ENCODE assay signal across 8 cellular contexts in the genomic region with DNA sequence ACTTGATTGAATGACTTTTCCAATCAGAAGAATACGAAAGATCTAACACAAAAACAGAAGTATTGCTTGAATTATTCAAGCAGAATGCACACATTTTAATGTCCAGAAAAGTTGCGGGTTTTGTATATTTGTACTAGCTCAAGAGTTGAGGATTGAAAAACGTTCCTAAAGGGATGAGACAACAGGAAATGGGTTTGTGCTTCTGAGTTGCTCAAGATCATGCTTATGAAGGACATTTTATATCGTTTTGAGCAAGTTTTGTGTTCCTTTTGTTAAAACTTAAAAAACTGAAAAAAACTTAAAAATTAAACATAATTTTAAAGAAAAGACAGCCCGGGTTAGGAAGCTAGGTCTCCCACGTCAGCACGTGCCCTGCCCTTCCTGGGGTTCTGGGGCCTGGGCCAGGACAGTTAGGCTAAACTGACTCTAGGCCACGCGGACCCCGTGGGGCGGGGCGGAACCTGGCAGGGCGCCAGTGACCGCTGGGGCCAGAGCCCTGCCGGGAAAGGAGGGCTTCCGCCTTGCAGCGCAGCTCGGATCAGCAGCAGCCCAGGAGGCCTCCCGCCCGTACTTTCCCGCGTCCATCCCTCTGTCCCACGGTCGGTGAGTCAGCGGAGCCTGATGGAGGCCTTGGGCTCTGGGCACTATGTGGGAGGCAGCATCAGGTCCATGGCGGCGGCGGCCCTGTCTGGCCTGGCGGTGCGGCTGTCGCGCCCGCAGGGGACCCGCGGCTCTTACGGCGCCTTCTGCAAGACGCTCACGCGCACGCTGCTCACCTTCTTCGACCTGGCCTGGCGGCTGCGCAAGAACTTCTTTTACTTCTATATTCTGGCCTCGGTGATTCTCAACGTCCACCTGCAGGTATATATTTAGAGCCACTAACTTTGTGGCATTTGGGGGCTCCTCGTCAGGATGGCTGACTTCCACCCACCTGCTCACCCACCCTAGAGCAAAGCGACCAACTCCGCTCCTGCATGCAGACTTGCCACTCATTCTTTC. TPM values are rescaled to one million over a fixed set of nuclear protein-coding genes. Genes with fewer than 3 reads are reported as not detected.
DNase-seq lines count a peak whose midpoint lies in the region; ATAC-seq and TF ChIP-seq lines count a peak whose summit lies in the region.

A gene (plus strand): TSS at position 517 of the 999 bp plus-strand sequence. CDS start 105 bp downstream, at position 622.

- H3K9me3 ChIP-seq in MG63 (no peaks in the 10 kb centered on the region), tibial artery (no peaks in the 10 kb centered on the region)

- H3K36me3 ChIP-seq in MG63 (no peaks in the 10 kb centered on the region; the same call in 1 of the 2 replicates), tibial artery (no peaks in the 10 kb centered on the region)

- H3K27ac ChIP-seq in tibial artery: peak within 1 kb of the TSS; percentile 53 to 79

- H3K4me1 Mint-ChIP-seq in natural killer cell treated with Interleukin-12 subunit alpha and Interleukin-12 subunit beta and Interleukin-15 and Interleukin-18, amount 100 ng/mL, for 72 hours (ENCODE audit: low read depth in 2 of 2): peaks cover 3 to 9% of the 10 kb centered on the region in 2 donors

- DNase-seq in AG04449 (ENCODE audit: low read depth, low spot score) (no peak), MG63 (peak; percentile 88), fibroblast of villous mesenchyme (ENCODE audit: low read depth) (peak; percentile 81), tibial artery (peak; percentile 73 to 88)
- peak; percentile 48 to 58 for DNase-seq in activated T-cell treated with anti-CD3 and anti-CD28 coated beads, Interleukin-2, amount 50 U/mL, for 48 hours
- peak; percentile 73 for DNase-seq in natural killer cell treated with Interleukin-12 subunit alpha and Interleukin-12 subunit beta and Interleukin-15 and Interleukin-18, amount 100 ng/mL, for 72 hours (ENCODE audit: low spot score)

- H3K27me3 Mint-ChIP-seq in natural killer cell treated with Interleukin-12 subunit alpha and Interleukin-12 subunit beta and Interleukin-15 and Interleukin-18, amount 100 ng/mL, for 72 hours: peaks cover 19 to 20% of the 10 kb centered on the region in 2 donors

- H3K4me1 ChIP-seq in tibial artery: peaks cover 0 to 16% (median 0%) of the 10 kb centered on the region in 4 donors

- no peaks in the 10 kb centered on the region for H3K36me3 Mint-ChIP-seq in natural killer cell treated with Interleukin-12 subunit alpha and Interleukin-12 subunit beta and Interleukin-15 and Interleukin-18, amount 100 ng/mL, for 72 hours

- intact Hi-C loops in tibial artery (cut with DNase I; ENCODE audit: low total_unique reads): no loop called here

- no peaks in the 10 kb centered on the region for H3K9me3 Mint-ChIP-seq in natural killer cell treated with Interleukin-12 subunit alpha and Interleukin-12 subunit beta and Interleukin-15 and Interleukin-18, amount 100 ng/mL, for 72 hours

- H3K4me3 Mint-ChIP-seq in natural killer cell treated with Interleukin-12 subunit alpha and Interleukin-12 subunit beta and Interleukin-15 and Interleukin-18, amount 100 ng/mL, for 72 hours: peak within 1 kb of the TSS; percentile 71

- TF ChIP-seq CTCF in AG04449 (IDR thresholded peaks at IDR 0.05; ENCODE audit: insufficient read depth, low read length, missing control alignments): no peak
- TF ChIP-seq CTCF in fibroblast of villous mesenchyme (IDR thresholded peaks at IDR 0.05; ENCODE audit: insufficient read depth, low read depth, low read length): no peak
- TF ChIP-seq CTCF in tibial artery (IDR thresholded peaks at IDR 0.05): no peak

- H3K4me3 ChIP-seq in AG04449 (ENCODE audit: low read depth, low read length) (peak within 1 kb of the TSS; percentile 48), MG63 (peak within 1 kb of the TSS; percentile 55), fibroblast of villous mesenchyme (ENCODE audit: low read depth, low read length) (peak within 1 kb of the TSS; percentile 57), tibial artery (peak within 1 kb of the TSS; percentile 63 to 64)

- peak; percentile 63 for ATAC-seq in GM18909 (IDR thresholded peaks at IDR 0.05; ENCODE audit: poor library complexity, unreplicated experiment)
- ATAC-seq in natural killer cell treated with Interleukin-12 subunit alpha and Interleukin-12 subunit beta and Interleukin-15 and Interleukin-18, amount 100 ng/mL, for 72 hours: peak; percentile 80 to 96
- ATAC-seq in HG02970 (IDR thresholded peaks at IDR 0.05; ENCODE audit: low FRiP score, unreplicated experiment): no peak

- H3K27me3 ChIP-seq in MG63: no peaks in the 10 kb centered on the region
- no peaks in the 10 kb centered on the region for H3K27me3 ChIP-seq in tibial artery

- POLR2A ChIA-PET in AG04449 (lab: Yijun Ruan, JAX): no interaction called here

- CTCF ChIA-PET in AG04449 (lab: Yijun Ruan, JAX): interaction anchor here (0.8 to 2.2 kb wide), 2 partner anchors 9 to 26 kb away, joined by 3 to 9 read pairs; no protein-coding TSS in a partner anchor

- H3K27ac Mint-ChIP-seq in natural killer cell treated with Interleukin-12 subunit alpha and Interleukin-12 subunit beta and Interleukin-15 and Interleukin-18, amount 100 ng/mL, for 72 hours: peak within 1 kb of the TSS; percentile 2

RNA-seq across cellular contexts. Expression of the gene that starts here (rescaled TPM):
- total RNA-seq in MG63 (2014; rRNA removed; shearing (Covaris generic); ENCODE audit: low replicate concordance): 12.0 and 44.9 TPM in 2 replicates
- 4.3 and 6.8 TPM in 2 replicates for total RNA-seq in fibroblast of villous mesenchyme
- 1 to 10 TPM; 1.4 to 2.5 TPM for total RNA-seq in natural killer cell treated with Interleukin-12 subunit alpha and Interleukin-12 subunit beta and Interleukin-15 and Interleukin-18, amount 100 ng/mL, for 72 hours
